In genomic region chr11:103808246-103808645, GRCh38 we compare ENCODE assay signal across 23 cellular contexts.
"Had no signal": no experiment of that assay in that cellular context is flagged by ENCODE, and none has a peak within 500 bp of the region (broad histone marks: within the 10 kb centered on the region; RNA-seq: fewer than 3 reads in every experiment).

No MANE protein-coding gene starts in this region.

- H3K79me2 ChIP-seq: hepatocyte had no signal

- H3K9ac ChIP-seq: neural progenitor cell had no signal

- H3K4me1 Mint-ChIP-seq: naive thymus-derived CD4-positive, alpha-beta T cell; stimulated activated effector memory CD8-positive, alpha-beta T cell treated with anti-CD3 and anti-CD28 coated beads, Interleukin-12 subunit alpha, Interleukin-12 subunit beta, amount 100 ng/mL, for 72 hours had no signal

- H3K27me3 ChIP-seq: esophagus muscularis mucosa, foreskin keratinocyte, gastroesophageal sphincter, heart left ventricle, hepatocyte, left lung, neural progenitor cell, right atrium auricular region, stomach, thyroid gland had no signal

- H3K9me3 Mint-ChIP-seq: mesothelial cell of epicardium, nephron, neural progenitor cell had no signal

- H2AFZ ChIP-seq: hepatocyte, neural progenitor cell had no signal

- H3K27ac ChIP-seq: esophagus muscularis mucosa, foreskin keratinocyte, gastroesophageal sphincter, hepatocyte, left lung, neural progenitor cell, prostate gland, right atrium auricular region, stomach, thyroid gland had no signal

- H3K36me3 Mint-ChIP-seq: mesothelial cell of epicardium; naive thymus-derived CD4-positive, alpha-beta T cell; neural progenitor cell; stimulated activated effector memory CD8-positive, alpha-beta T cell treated with anti-CD3 and anti-CD28 coated beads, Interleukin-12 subunit alpha, Interleukin-12 subunit beta, amount 100 ng/mL, for 72 hours had no signal

- H3K27ac Mint-ChIP-seq: mesothelial cell of epicardium; naive thymus-derived CD4-positive, alpha-beta T cell; neural progenitor cell; stimulated activated effector memory CD8-positive, alpha-beta T cell treated with anti-CD3 and anti-CD28 coated beads, Interleukin-12 subunit alpha, Interleukin-12 subunit beta, amount 100 ng/mL, for 72 hours had no signal

- H3K4me3 ChIP-seq: coronary artery, esophagus muscularis mucosa, gastroesophageal sphincter, heart left ventricle, hepatocyte, left lung, neural progenitor cell, prostate gland, right atrium auricular region, stomach, thyroid gland had no signal

- H3K9me3 ChIP-seq: esophagus muscularis mucosa, gastroesophageal sphincter, heart left ventricle, left lung, prostate gland, right atrium auricular region, stomach, thyroid gland had no signal

- H3K4me2 ChIP-seq: hepatocyte, neural progenitor cell had no signal

- DNase-seq: dermis blood vessel endothelial cell; effector memory CD4-positive, alpha-beta T cell; heart left ventricle; left cardiac atrium; left lung; mesenchymal stem cell; naive thymus-derived CD4-positive, alpha-beta T cell; stimulated activated CD4-positive, alpha-beta T cell treated with anti-CD3 and anti-CD28 coated beads, Interleukin-2, amount 100 ng/mL, for 24 hours; stimulated activated CD4-positive, alpha-beta T cell treated with anti-CD3 and anti-CD28 coated beads, Interleukin-4, amount 100 ng/mL, for 24 hours; stimulated activated naive CD4-positive, alpha-beta T cell treated with Interleukin-2 at 50 U/mL for 16 hours; stomach; thyroid gland had no signal

- H3K4me3 Mint-ChIP-seq: mesothelial cell of epicardium; naive thymus-derived CD4-positive, alpha-beta T cell; nephron; neural progenitor cell; stimulated activated effector memory CD8-positive, alpha-beta T cell treated with anti-CD3 and anti-CD28 coated beads, Interleukin-12 subunit alpha, Interleukin-12 subunit beta, amount 100 ng/mL, for 72 hours had no signal

- H3K36me3 ChIP-seq: esophagus muscularis mucosa, gastroesophageal sphincter, heart left ventricle, left lung, neural progenitor cell, prostate gland, right atrium auricular region, stomach, thyroid gland had no signal

- H3K4me1 ChIP-seq: left lung, neural progenitor cell, prostate gland, right atrium auricular region, thyroid gland had no signal
